ENCODE assay signal across 8 cellular contexts in genomic region chr11:125514336-125515101, GRCh38. TPM values are rescaled to one million over a fixed set of nuclear protein-coding genes. Genes with fewer than 3 reads are reported as not detected.
DNase-seq lines count a peak whose midpoint lies in the region; ATAC-seq and TF ChIP-seq lines count a peak whose summit lies in the region.

No MANE protein-coding gene starts in this region.

- no peak for TF ChIP-seq POLR2A in Peyer's patch (IDR thresholded peaks at IDR 0.05)

- H3K27me3 ChIP-seq in Peyer's patch = no peaks in the 10 kb centered on the region

- no peaks in the 10 kb centered on the region for H3K36me3 Mint-ChIP-seq in naive thymus-derived CD8-positive, alpha-beta T cell
- no peaks in the 10 kb centered on the region for H3K36me3 Mint-ChIP-seq in chondrocyte (ENCODE audit: low read depth)

- H3K36me3 ChIP-seq in Peyer's patch = no peaks in the 10 kb centered on the region

- peak overlapping the region; percentile 48 to 97 (median 88) for H3K27ac Mint-ChIP-seq in naive thymus-derived CD8-positive, alpha-beta T cell
- no peak overlapping the region for H3K27ac Mint-ChIP-seq in chondrocyte (ENCODE audit: unreplicated experiment)

- no peaks in the 10 kb centered on the region for H3K27me3 Mint-ChIP-seq in naive thymus-derived CD8-positive, alpha-beta T cell
- peaks cover 8% of the 10 kb centered on the region for H3K27me3 Mint-ChIP-seq in chondrocyte (ENCODE audit: low read depth)

- H3K4me3 ChIP-seq in Peyer's patch = no peak overlapping the region

- peaks cover 15 to 54% (median 49%) of the 10 kb centered on the region in 4 donors for H3K4me1 Mint-ChIP-seq in naive thymus-derived CD8-positive, alpha-beta T cell
- peaks cover 8% of the 10 kb centered on the region for H3K4me1 Mint-ChIP-seq in chondrocyte (ENCODE audit: low read depth)

- DNase-seq in Peyer's patch (peak in 2 of 3 donors; percentile 28 to 62), chondrocyte (ENCODE audit: low spot score) (no peak), NCI-H82 treated with DMSO at 0.1 percent for 48 hours (lab: John Stamatoyannopoulos, UW; ENCODE audit: unreplicated experiment) (no peak), hippocampal formation (lab: John Stamatoyannopoulos, UW) (no peak)
- DNase-seq in activated effector memory CD4-positive, alpha-beta T cell treated with Interleukin-2 at 50 U/mL for 16 hours = peak; percentile 36
- DNase-seq in naive thymus-derived CD8-positive, alpha-beta T cell = peak; percentile 10 to 81 (median 59)

- peaks cover 0 to 2% (median 0%) of the 10 kb centered on the region in 9 donors for H3K9me3 Mint-ChIP-seq in naive thymus-derived CD8-positive, alpha-beta T cell
- H3K9me3 Mint-ChIP-seq in chondrocyte (ENCODE audit: low read depth) = no peaks in the 10 kb centered on the region

- TF ChIP-seq CTCF in Peyer's patch (IDR thresholded peaks at IDR 0.05) (no peak), chondrocyte (IDR thresholded peaks at IDR 0.05) (no peak)

- H3K27ac ChIP-seq in Peyer's patch = no peak overlapping the region

- no peaks in the 10 kb centered on the region for H3K4me1 ChIP-seq in Peyer's patch

- ATAC-seq in GM18909 (IDR thresholded peaks at IDR 0.05; ENCODE audit: poor library complexity, unreplicated experiment) (peak; percentile 76), HG03064 (IDR thresholded peaks at IDR 0.05; ENCODE audit: low read depth, unreplicated experiment) (peak; percentile 64)
- ATAC-seq in naive thymus-derived CD8-positive, alpha-beta T cell = peak; percentile 87 to 89

- H3K9me3 ChIP-seq in Peyer's patch = no peaks in the 10 kb centered on the region

- POLR2A ChIA-PET in naive thymus-derived CD8-positive, alpha-beta T cell (lab: Charles Lee) = interaction anchor here (0.7 to 1.6 kb wide), 4 partner anchors 54 to 758 kb away, joined by 4 to 7 read pairs (median 4); partner anchors contain the start of gene STT3A

- H3K4me3 Mint-ChIP-seq in naive thymus-derived CD8-positive, alpha-beta T cell = peak overlapping the region; percentile 22 to 71 (median 58)
- H3K4me3 Mint-ChIP-seq in chondrocyte (ENCODE audit: unreplicated experiment) = no peak overlapping the region

RNA-seq across cellular contexts. Expression of gene FEZ1, which starts 18.5 kb away (rescaled TPM):
- total RNA-seq in Peyer's patch = 10 to 100 TPM in 1 of 4 donors, 1 to 10 TPM in 3; 5.1 to 10.7 (median 6.5) TPM
- total RNA-seq in naive thymus-derived CD8-positive, alpha-beta T cell = not detected
- polyA plus RNA-seq in naive thymus-derived CD8-positive, alpha-beta T cell = 10 to 100 TPM in 1 of 3 donors, 1 to 10 TPM in 2; 1.1 to 11.6 (median 1.7) TPM
- total RNA-seq in chondrocyte = 35.6 to 62.3 TPM (median 56.6 TPM) in 3 replicates

RNA-seq across cellular contexts. Expression of gene EI24, which starts 54.8 kb away (rescaled TPM):
- total RNA-seq in Peyer's patch = 10 to 100 TPM; 43.4 to 92.4 (median 51.2) TPM
- 10 to 100 TPM; 34.6 to 39.4 TPM for total RNA-seq in naive thymus-derived CD8-positive, alpha-beta T cell
- polyA plus RNA-seq in naive thymus-derived CD8-positive, alpha-beta T cell = 10 to 100 TPM; 56.0 to 84.4 (median 74.0) TPM
- total RNA-seq in chondrocyte = 88.6 to 95.0 TPM (median 91.1 TPM) in 3 replicates

Comparison
In these comparisons a context has a peak if more than half of its experiments do, and no peak if none do; other contexts are left out.
1. DNase-seq: peak in Peyer's patch (2 of 3), activated effector memory CD4-positive, alpha-beta T cell treated with Interleukin-2 at 50 U/mL for 16 hours (single experiment) and naive thymus-derived CD8-positive, alpha-beta T cell (10 of 10); none in chondrocyte (single experiment), NCI-H82 treated with DMSO at 0.1 percent for 48 hours (single experiment) and hippocampal formation (0 of 2).
2. Peak in every context shown above with its lines, with median percentiles within 50 percentile points of each other: ATAC-seq.